Comparison of ENCODE assay signal across 30 cellular contexts in genomic region chr13:28650284-28650683, GRCh38. TPM values are rescaled to one million over a fixed set of nuclear protein-coding genes. Genes with fewer than 3 reads are reported as not detected.
DNase-seq lines count a peak whose midpoint lies in the region; ATAC-seq, FAIRE-seq and TF ChIP-seq lines count a peak whose summit lies in the region.
"Had no signal": no experiment of that assay in that cellular context is flagged by ENCODE, and none has a peak within 500 bp of the region (broad histone marks: within the 10 kb centered on the region; RNA-seq: fewer than 3 reads in every experiment).

No MANE protein-coding gene starts in this region.

- ATAC-seq in Right ventricle myocardium superior (ENCODE audit: poor library complexity), result no peak
- ATAC-seq in GM18498 (IDR thresholded peaks at IDR 0.05; ENCODE audit: unreplicated experiment), result no peak
- ATAC-seq: left cardiac atrium, T-cell had no signal

- H3K4me3 ChIP-seq in GM23248 (no peak overlapping the region), left ventricle myocardium inferior (no peak overlapping the region)
- H3K4me3 ChIP-seq: dorsolateral prefrontal cortex, Peyer's patch, skin epidermis, testis, vagina had no signal

- intact Hi-C loops in activated T-helper 1 cell treated with anti-CD3 and anti-CD28 coated beads, Interleukin-12 subunit alpha, Interleukin-12 subunit beta, Interleukin-2, Interleukin-4 antibody, amounts not matched to agents 30 ng/mL and 10 ng/mL and 1 ng/mL, durations not matched to agents 14 hours and 24 hours and 36 hours (cut with micrococcal nuclease), result loop anchor here (1.0 to 10.0 kb wide), 3 partner anchors 8 to 1205 kb away; no protein-coding TSS in a partner anchor
- intact Hi-C loops in Right ventricle myocardium superior (cut with DNase I), result no loop called here
- intact Hi-C loops in left ventricle myocardium inferior (cut with micrococcal nuclease), result no loop called here

- H3K4me2 ChIP-seq in GM23248 (ENCODE audit: unreplicated experiment), result no peak overlapping the region
- H3K4me2 ChIP-seq: KMS-11 had no signal

- H3K9ac ChIP-seq in GM23248, result no peak overlapping the region
- H3K9ac ChIP-seq: KMS-11 had no signal

- peak overlapping the region; percentile 62 for H3K27ac ChIP-seq in GM23248
- no peak overlapping the region for H3K27ac ChIP-seq in left ventricle myocardium inferior (replicated peaks)
- H3K27ac ChIP-seq: C4-2B, dorsolateral prefrontal cortex, KMS-11, neutrophil, Peyer's patch, skin epidermis, testis, vagina had no signal

- H3K9me3 Mint-ChIP-seq in activated T-helper 1 cell treated with anti-CD3 and anti-CD28 coated beads, Interleukin-12 subunit alpha, Interleukin-12 subunit beta, Interleukin-2, Interleukin-4 antibody, amounts not matched to agents 30 ng/mL and 10 ng/mL and 1 ng/mL, durations not matched to agents 14 hours and 24 hours and 36 hours, result no peaks in the 10 kb centered on the region
- H3K9me3 Mint-ChIP-seq: activated naive CD8-positive, alpha-beta T cell treated with anti-CD3 and anti-CD28 coated beads, Interleukin-2, amount 10 ng/mL, durations not matched to agents 7 days and 5 days; activated T-helper 2 cell treated with anti-CD3 and anti-CD28 coated beads, Interferon-gamma antibody, Interleukin-2, Interleukin-4, amounts not matched to agents 10 μg/mL and 5 μg/mL and 100 μg/mL, durations not matched to agents 14 hours and 24 hours and 36 hours; T-cell had no signal

- H3K27me3 Mint-ChIP-seq in activated T-helper 1 cell treated with anti-CD3 and anti-CD28 coated beads, Interleukin-12 subunit alpha, Interleukin-12 subunit beta, Interleukin-2, Interleukin-4 antibody, amounts not matched to agents 30 ng/mL and 10 ng/mL and 1 ng/mL, durations not matched to agents 14 hours and 24 hours and 36 hours (ENCODE audit: insufficient read depth), result no peaks in the 10 kb centered on the region
- H3K27me3 Mint-ChIP-seq: activated naive CD8-positive, alpha-beta T cell treated with anti-CD3 and anti-CD28 coated beads, Interleukin-2, amount 10 ng/mL, durations not matched to agents 7 days and 5 days; T-cell had no signal

- DNase-seq in GM12891 (ENCODE audit: insufficient read length, low spot score), result no peak
- DNase-seq in GM23248, result peak; percentile 59
- no peak for DNase-seq in activated T-helper 1 cell treated with anti-CD3 and anti-CD28 coated beads, Interleukin-12 subunit alpha, Interleukin-12 subunit beta, Interleukin-2, Interleukin-4 antibody, amounts not matched to agents 30 ng/mL and 10 ng/mL and 1 ng/mL, durations not matched to agents 14 hours and 24 hours and 36 hours (ENCODE audit: low spot score)
- DNase-seq in iris pigment epithelial cell (ENCODE audit: low read depth), result peak; percentile 84
- no peak for DNase-seq in Right ventricle myocardium superior
- no peak for DNase-seq in left ventricle myocardium inferior
- no peak for DNase-seq in ecto neural progenitor cell (ENCODE audit: low spot score)
- DNase-seq: activated CD4-positive, CD25-positive, alpha-beta regulatory T cell treated with anti-CD3 and anti-CD28 coated beads, Interleukin-2, amount 50 U/mL, for 72 hours; activated naive CD8-positive, alpha-beta T cell treated with anti-CD3 and anti-CD28 coated beads, Interleukin-2, amount 10 ng/mL, durations not matched to agents 7 days and 5 days; DND-41; dorsolateral prefrontal cortex; head of caudate nucleus; left cardiac atrium; mesendoderm; MV-4-11; NCI-H146; NCI-H510A; Peyer's patch; stimulated activated CD4-positive, alpha-beta T cell treated with anti-CD3 and anti-CD28 coated beads, Interleukin-1b, Interleukin-23, amount 100 ng/mL, for 48 hours; T-cell; testis had no signal

- peaks cover 33% of the 10 kb centered on the region for H3K4me1 ChIP-seq in GM23248 (ENCODE audit: insufficient read depth)
- peaks cover 17% of the 10 kb centered on the region for H3K4me1 ChIP-seq in left ventricle myocardium inferior
- H3K4me1 ChIP-seq: Peyer's patch, testis had no signal

- H3K4me3 Mint-ChIP-seq in activated T-helper 1 cell treated with anti-CD3 and anti-CD28 coated beads, Interleukin-12 subunit alpha, Interleukin-12 subunit beta, Interleukin-2, Interleukin-4 antibody, amounts not matched to agents 30 ng/mL and 10 ng/mL and 1 ng/mL, durations not matched to agents 14 hours and 24 hours and 36 hours, result no peak overlapping the region
- H3K4me3 Mint-ChIP-seq: activated naive CD8-positive, alpha-beta T cell treated with anti-CD3 and anti-CD28 coated beads, Interleukin-2, amount 10 ng/mL, durations not matched to agents 7 days and 5 days; T-cell had no signal

- FAIRE-seq in GM12891 (lab: Jason Lieb, UNC), result peak; percentile 40
- FAIRE-seq: endothelial cell of umbilical vein, TTC549 had no signal

- H3K36me3 Mint-ChIP-seq in activated T-helper 1 cell treated with anti-CD3 and anti-CD28 coated beads, Interleukin-12 subunit alpha, Interleukin-12 subunit beta, Interleukin-2, Interleukin-4 antibody, amounts not matched to agents 30 ng/mL and 10 ng/mL and 1 ng/mL, durations not matched to agents 14 hours and 24 hours and 36 hours (ENCODE audit: low read depth), result peaks cover 14% of the 10 kb centered on the region

- peaks cover 42% of the 10 kb centered on the region for H3K79me2 ChIP-seq in GM23248 (ENCODE audit: insufficient read depth)

- WGBS in GM23248 (ENCODE audit: low coverage in 1 of 2, low lambda C conversion rate in 2 of 2, missing lambda C conversion rate in 2 of 2), 2 experiments, result 85% methylated on average over 2 of the region's 2 CpGs

- H3K27ac Mint-ChIP-seq in activated T-helper 1 cell treated with anti-CD3 and anti-CD28 coated beads, Interleukin-12 subunit alpha, Interleukin-12 subunit beta, Interleukin-2, Interleukin-4 antibody, amounts not matched to agents 30 ng/mL and 10 ng/mL and 1 ng/mL, durations not matched to agents 14 hours and 24 hours and 36 hours, result peak overlapping the region; percentile 8
- H3K27ac Mint-ChIP-seq: activated naive CD8-positive, alpha-beta T cell treated with anti-CD3 and anti-CD28 coated beads, Interleukin-2, amount 10 ng/mL, durations not matched to agents 7 days and 5 days; activated T-helper 2 cell treated with anti-CD3 and anti-CD28 coated beads, Interferon-gamma antibody, Interleukin-2, Interleukin-4, amounts not matched to agents 10 μg/mL and 5 μg/mL and 100 μg/mL, durations not matched to agents 14 hours and 24 hours and 36 hours; T-cell had no signal

- no peaks in the 10 kb centered on the region for H3K9me3 ChIP-seq in GM23248 (ENCODE audit: low read depth)
- H3K9me3 ChIP-seq in left ventricle myocardium inferior (replicated peaks), result no peaks in the 10 kb centered on the region
- H3K9me3 ChIP-seq: neutrophil, Peyer's patch, testis, vagina had no signal

- peaks cover 33% of the 10 kb centered on the region for H3K4me1 Mint-ChIP-seq in activated T-helper 1 cell treated with anti-CD3 and anti-CD28 coated beads, Interleukin-12 subunit alpha, Interleukin-12 subunit beta, Interleukin-2, Interleukin-4 antibody, amounts not matched to agents 30 ng/mL and 10 ng/mL and 1 ng/mL, durations not matched to agents 14 hours and 24 hours and 36 hours (ENCODE audit: low read depth)

- no peaks in the 10 kb centered on the region for H4K20me1 ChIP-seq in GM23248 (ENCODE audit: insufficient read depth)

- in situ Hi-C loops in GM23248 (cut with MboI), result no loop called here

- no peak for TF ChIP-seq POLR2A in GM12891 (IDR thresholded peaks at IDR 0.05; ENCODE audit: low read depth, low read length)

- H3K36me3 ChIP-seq in GM23248 (ENCODE audit: low read depth) (no peaks in the 10 kb centered on the region), left ventricle myocardium inferior (no peaks in the 10 kb centered on the region)
- H3K36me3 ChIP-seq: neutrophil, Peyer's patch, vagina had no signal

- no peaks in the 10 kb centered on the region for H3K9me2 ChIP-seq in GM23248 (ENCODE audit: insufficient read depth)

- no peak for TF ChIP-seq CTCF in left ventricle myocardium inferior (IDR thresholded peaks at IDR 0.05; ENCODE audit: borderline replicate concordance)

- H3F3A ChIP-seq in GM23248 (ENCODE audit: insufficient read depth), result peaks cover 23% of the 10 kb centered on the region

- no peak overlapping the region for H2AFZ ChIP-seq in GM23248

- H3K27me3 ChIP-seq in GM23248 (replicated peaks; ENCODE audit: insufficient read depth) (no peaks in the 10 kb centered on the region), left ventricle myocardium inferior (ENCODE audit: low read depth) (no peaks in the 10 kb centered on the region)
- H3K27me3 ChIP-seq: dorsolateral prefrontal cortex, neutrophil, Peyer's patch, testis, vagina had no signal

TF ChIP-seq in GM12891, 5 proteins besides CTCF, POLR2A, EP300 and RAD21:
- TF ChIP-seq PAX5 (IDR thresholded peaks at IDR 0.05; ENCODE audit: insufficient read depth, low read length, severe bottlenecking) (no peak), TAF1 (IDR thresholded peaks at IDR 0.05; ENCODE audit: low read depth, low read length) (no peak), POLR2AphosphoS5 (IDR thresholded peaks at IDR 0.05; ENCODE audit: low read depth, low read length) (no peak), POU2F2 (IDR thresholded peaks at IDR 0.05; ENCODE audit: low read depth, low read length) (no peak), SPI1 (IDR thresholded peaks at IDR 0.05; ENCODE audit: low read depth, low read length) (no peak)
TF ChIP-seq in GM12891: peak in this region for 0.

RNA-seq across cellular contexts. Expression of gene POMP, which starts 8.6 kb away (rescaled TPM):
- polyA plus RNA-seq in GM12891 (2012; ENCODE audit: low read depth, missing spikeins), result 178 TPM
- total RNA-seq in GM23248 (2014; rRNA removed; shearing (Covaris generic)), result 106 and 125 TPM in 2 replicates
- 329 and 335 TPM in 2 replicates for polyA plus RNA-seq in GM23248 (2016; fragmentation: Nextera tagmentation; extraction: Ambion mirVana)
- total RNA-seq in activated T-helper 1 cell treated with anti-CD3 and anti-CD28 coated beads, Interleukin-12 subunit alpha, Interleukin-12 subunit beta, Interleukin-2, Interleukin-4 antibody, amounts not matched to agents 30 ng/mL and 10 ng/mL and 1 ng/mL, durations not matched to agents 14 hours and 24 hours and 36 hours, result 147 TPM in 2 replicates
- 112 TPM for total RNA-seq in Right ventricle myocardium superior
- 101 TPM for total RNA-seq in left ventricle myocardium inferior

Comparison
In these comparisons a context has a peak if more than half of its experiments do, and no peak if none do; other contexts are left out.
1. DNase-seq: peak in GM23248 (single experiment) and iris pigment epithelial cell (single experiment); none in GM12891 (single experiment), activated T-helper 1 cell treated with anti-CD3 and anti-CD28 coated beads, Interleukin-12 subunit alpha, Interleukin-12 subunit beta, Interleukin-2, Interleukin-4 antibody, amounts not matched to agents 30 ng/mL and 10 ng/mL and 1 ng/mL, durations not matched to agents 14 hours and 24 hours and 36 hours (single experiment), Right ventricle myocardium superior (single experiment), left ventricle myocardium inferior (single experiment) and ecto neural progenitor cell (single experiment).